In the genomic region with DNA sequence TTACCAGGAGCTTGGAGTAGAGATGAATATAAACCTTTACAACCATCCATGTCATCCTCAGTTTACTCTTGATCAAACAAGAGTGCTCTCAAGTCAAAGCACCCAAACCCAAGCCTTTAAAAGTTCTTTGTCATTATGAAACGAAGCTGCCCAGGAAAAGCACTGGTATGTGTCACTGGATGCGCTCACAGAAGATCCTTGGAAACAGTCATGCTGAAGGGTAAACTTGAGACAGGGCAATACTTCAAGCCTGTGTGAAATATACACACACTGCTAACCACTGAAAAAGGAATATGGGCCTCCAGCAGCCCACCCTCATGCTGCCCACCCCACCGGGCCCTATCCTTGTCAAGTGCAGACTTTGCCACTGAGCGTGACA, we compare ENCODE assay signal across 16 cellular contexts.
DNase-seq lines count a peak whose midpoint lies in the region; ATAC-seq and TF ChIP-seq lines count a peak whose summit lies in the region.
"Had no signal": no experiment of that assay in that cellular context is flagged by ENCODE, and none has a peak within 500 bp of the region (broad histone marks: within the 10 kb centered on the region; RNA-seq: fewer than 3 reads in every experiment).

No MANE protein-coding gene starts in this region.

- H3K27ac ChIP-seq in SK-N-SH (ENCODE audit: low read depth in 2 of 2, low read length in 1 of 2), result no peak overlapping the region
- H3K27ac ChIP-seq: hepatocyte, KMS-11 had no signal

- H3K9me3 Mint-ChIP-seq in activated CD4-positive, alpha-beta T cell treated with anti-CD3 and anti-CD28 coated beads, Interleukin-2, amount 10 ng/mL, durations not matched to agents 7 days and 5 days, result no peaks in the 10 kb centered on the region
- no peaks in the 10 kb centered on the region for H3K9me3 Mint-ChIP-seq in central memory CD8-positive, alpha-beta T cell
- no peaks in the 10 kb centered on the region for H3K9me3 Mint-ChIP-seq in stimulated activated naive CD8-positive, alpha-beta T cell treated with anti-CD3 and anti-CD28 coated beads, Interleukin-15, Interleukin-2, amounts not matched to agents 100 ng/mL and 50 ng/mL, for 24 hours

- H3K4me3 Mint-ChIP-seq in activated CD4-positive, alpha-beta T cell treated with anti-CD3 and anti-CD28 coated beads, Interleukin-2, amount 10 ng/mL, durations not matched to agents 7 days and 5 days, result no peak overlapping the region
- no peak overlapping the region for H3K4me3 Mint-ChIP-seq in central memory CD8-positive, alpha-beta T cell
- no peak overlapping the region for H3K4me3 Mint-ChIP-seq in stimulated activated naive CD8-positive, alpha-beta T cell treated with anti-CD3 and anti-CD28 coated beads, Interleukin-15, Interleukin-2, amounts not matched to agents 100 ng/mL and 50 ng/mL, for 24 hours

- no peak for DNase-seq in activated CD4-positive, alpha-beta T cell treated with anti-CD3 and anti-CD28 coated beads, Interleukin-2, amount 10 ng/mL, durations not matched to agents 7 days and 5 days
- DNase-seq in activated CD4-positive, alpha-beta T cell treated with anti-CD3 and anti-CD28 coated beads, Interleukin-2, amount 50 U/mL, for 1 hour, result no peak
- DNase-seq in central memory CD8-positive, alpha-beta T cell (ENCODE audit: low spot score in 2 of 2), result no peak
- DNase-seq in SK-N-SH, result no peak
- DNase-seq: activated CD8-positive, alpha-beta memory T cell treated with anti-CD3 and anti-CD28 coated beads for 24 hours; Calu3; left lung; NCI-H1436 treated with DMSO at 0.1 percent for 48 hours; NCI-H748 treated with DMSO at 0.1 percent for 48 hours; T1000 had no signal

- no peaks in the 10 kb centered on the region for H3K27me3 ChIP-seq in SK-N-SH (ENCODE audit: insufficient read depth)
- H3K27me3 ChIP-seq: hepatocyte, left lung had no signal

- no peaks in the 10 kb centered on the region for H3K9me2 ChIP-seq in SK-N-SH

- CTCF ChIA-PET in activated CD4-positive, alpha-beta T cell treated with anti-CD3 and anti-CD28 coated beads, Interleukin-2, amount 10 ng/mL, durations not matched to agents 7 days and 5 days (lab: Charles Lee), result interaction anchor here (1.0 to 3.0 kb wide), 6 partner anchors 7 to 111 kb away, joined by 3 to 14 read pairs (median 4); no protein-coding TSS in a partner anchor
- CTCF ChIA-PET in SK-N-SH (lab: Yijun Ruan, JAX), result interaction anchor here (1.7 to 2.0 kb wide), 2 partner anchors 9 to 109 kb away, joined by 5 to 6 read pairs; a partner anchor contains a TSS

- H3K4me2 ChIP-seq in SK-N-SH, result no peak overlapping the region
- H3K4me2 ChIP-seq: hepatocyte, KMS-11 had no signal

- H3K27ac Mint-ChIP-seq in activated CD4-positive, alpha-beta T cell treated with anti-CD3 and anti-CD28 coated beads, Interleukin-2, amount 10 ng/mL, durations not matched to agents 7 days and 5 days, result peak overlapping the region; percentile 42
- peak overlapping the region; percentile 97 for H3K27ac Mint-ChIP-seq in central memory CD8-positive, alpha-beta T cell (ENCODE audit: low read depth)
- peak overlapping the region; percentile 81 for H3K27ac Mint-ChIP-seq in stimulated activated naive CD8-positive, alpha-beta T cell treated with anti-CD3 and anti-CD28 coated beads, Interleukin-15, Interleukin-2, amounts not matched to agents 100 ng/mL and 50 ng/mL, for 24 hours

- no peaks in the 10 kb centered on the region for H3K9me3 ChIP-seq in SK-N-SH
- H3K9me3 ChIP-seq: left lung had no signal

- H3K4me1 Mint-ChIP-seq in activated CD4-positive, alpha-beta T cell treated with anti-CD3 and anti-CD28 coated beads, Interleukin-2, amount 10 ng/mL, durations not matched to agents 7 days and 5 days, result peaks cover 65% of the 10 kb centered on the region
- H3K4me1 Mint-ChIP-seq in central memory CD8-positive, alpha-beta T cell, result peaks cover 44% of the 10 kb centered on the region
- peaks cover 48% of the 10 kb centered on the region for H3K4me1 Mint-ChIP-seq in stimulated activated naive CD8-positive, alpha-beta T cell treated with anti-CD3 and anti-CD28 coated beads, Interleukin-15, Interleukin-2, amounts not matched to agents 100 ng/mL and 50 ng/mL, for 24 hours (ENCODE audit: low read depth)

- no peak for TF ChIP-seq RAD21 in SK-N-SH (IDR thresholded peaks at IDR 0.05; ENCODE audit: low read length)

- no peak overlapping the region for H3K9ac ChIP-seq in SK-N-SH
- H3K9ac ChIP-seq: KMS-11 had no signal

- peak; percentile 23 for ATAC-seq in HG02852 (IDR thresholded peaks at IDR 0.05; ENCODE audit: unreplicated experiment)
- ATAC-seq in central memory CD8-positive, alpha-beta T cell (replicated peaks; ENCODE audit: extremely low read depth, poor library complexity, severe bottlenecking), result no peak
- no peak for ATAC-seq in SK-N-SH treated with all-trans-retinoic acid at 6 μM for 48 hours
- ATAC-seq in GM18511 (IDR thresholded peaks at IDR 0.05; ENCODE audit: unreplicated experiment), result no peak
- ATAC-seq: left lung had no signal

- H2AFZ ChIP-seq in SK-N-SH (ENCODE audit: low read depth), result no peak overlapping the region
- H2AFZ ChIP-seq: hepatocyte had no signal

- no peaks in the 10 kb centered on the region for H3F3A ChIP-seq in SK-N-SH (replicated peaks; ENCODE audit: insufficient read depth)

- no peak for TF ChIP-seq EP300 in SK-N-SH (IDR thresholded peaks at IDR 0.05; ENCODE audit: borderline replicate concordance in 1 of 2, low read depth in 1 of 2, low read length in 1 of 2)

- POLR2A ChIA-PET in activated CD4-positive, alpha-beta T cell treated with anti-CD3 and anti-CD28 coated beads, Interleukin-2, amount 10 ng/mL, durations not matched to agents 7 days and 5 days (lab: Charles Lee), result no interaction called here
- POLR2A ChIA-PET in SK-N-SH (lab: Yijun Ruan, JAX), result interaction anchor here (0.5 to 0.6 kb wide), 2 partner anchors 1219 to 1767 kb away, joined by 3 read pairs; no protein-coding TSS in a partner anchor

- H3K36me3 Mint-ChIP-seq in activated CD4-positive, alpha-beta T cell treated with anti-CD3 and anti-CD28 coated beads, Interleukin-2, amount 10 ng/mL, durations not matched to agents 7 days and 5 days (ENCODE audit: low read depth), result peaks cover 54% of the 10 kb centered on the region
- peaks cover 35% of the 10 kb centered on the region for H3K36me3 Mint-ChIP-seq in central memory CD8-positive, alpha-beta T cell (ENCODE audit: insufficient read depth)
- peaks cover 54% of the 10 kb centered on the region for H3K36me3 Mint-ChIP-seq in stimulated activated naive CD8-positive, alpha-beta T cell treated with anti-CD3 and anti-CD28 coated beads, Interleukin-15, Interleukin-2, amounts not matched to agents 100 ng/mL and 50 ng/mL, for 24 hours (ENCODE audit: low read depth)

- 100% methylated on average over 3 of the region's 4 CpGs for WGBS in SK-N-SH (ENCODE audit: low lambda C conversion rate)

- no peak for TF ChIP-seq CTCF in SK-N-SH (IDR thresholded peaks at IDR 0.05)

- H3K27me3 Mint-ChIP-seq in activated CD4-positive, alpha-beta T cell treated with anti-CD3 and anti-CD28 coated beads, Interleukin-2, amount 10 ng/mL, durations not matched to agents 7 days and 5 days, result no peaks in the 10 kb centered on the region
- H3K27me3 Mint-ChIP-seq in central memory CD8-positive, alpha-beta T cell, result no peaks in the 10 kb centered on the region
- H3K27me3 Mint-ChIP-seq in stimulated activated naive CD8-positive, alpha-beta T cell treated with anti-CD3 and anti-CD28 coated beads, Interleukin-15, Interleukin-2, amounts not matched to agents 100 ng/mL and 50 ng/mL, for 24 hours, result no peaks in the 10 kb centered on the region

- no peaks in the 10 kb centered on the region for H3K79me2 ChIP-seq in SK-N-SH (ENCODE audit: insufficient read depth)

- peaks cover 17 to 21% of the 10 kb centered on the region in 2 experiments for H3K36me3 ChIP-seq in SK-N-SH (replicated peaks in 1 of 2; ENCODE audit: control insufficient read depth in 1 of 2, insufficient read depth in 2 of 2, low read length in 1 of 2)

- H3K4me3 ChIP-seq in SK-N-SH (ENCODE audit: low read depth in 2 of 2, low read length in 1 of 2), result no peak overlapping the region
- H3K4me3 ChIP-seq: hepatocyte, left lung had no signal

- H4K20me1 ChIP-seq in SK-N-SH (ENCODE audit: insufficient read depth), result no peaks in the 10 kb centered on the region

- H3K4me1 ChIP-seq in SK-N-SH (ENCODE audit: control insufficient read depth in 1 of 2, insufficient read depth in 2 of 2, low read depth in 1 of 2, low read length in 1 of 2), result peaks cover 0 to 21% of the 10 kb centered on the region in 2 experiments; a peak in 2 of 4 replicates

TF ChIP-seq in SK-N-SH, 30 proteins besides CTCF, POLR2A, EP300 and RAD21 (continues in another document):
- TF ChIP-seq, protein P1, sequence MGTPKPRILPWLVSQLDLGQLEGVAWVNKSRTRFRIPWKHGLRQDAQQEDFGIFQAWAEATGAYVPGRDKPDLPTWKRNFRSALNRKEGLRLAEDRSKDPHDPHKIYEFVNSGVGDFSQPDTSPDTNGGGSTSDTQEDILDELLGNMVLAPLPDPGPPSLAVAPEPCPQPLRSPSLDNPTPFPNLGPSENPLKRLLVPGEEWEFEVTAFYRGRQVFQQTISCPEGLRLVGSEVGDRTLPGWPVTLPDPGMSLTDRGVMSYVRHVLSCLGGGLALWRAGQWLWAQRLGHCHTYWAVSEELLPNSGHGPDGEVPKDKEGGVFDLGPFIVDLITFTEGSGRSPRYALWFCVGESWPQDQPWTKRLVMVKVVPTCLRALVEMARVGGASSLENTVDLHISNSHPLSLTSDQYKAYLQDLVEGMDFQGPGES (IDR thresholded peaks at IDR 0.05; ENCODE audit: low read depth, low read length), result no peak
- TF ChIP-seq CHD2 (IDR thresholded peaks at IDR 0.05; ENCODE audit: low read length, partially characterized antibody) (no peak), FOSL2 (IDR thresholded peaks at IDR 0.05; ENCODE audit: borderline replicate concordance, low read depth) (no peak), MXI1 (IDR thresholded peaks at IDR 0.05; ENCODE audit: low read depth, low read length) (no peak)

TF ChIP-seq in SK-N-SH treated with all-trans-retinoic acid at 6 μM for 48 hours, 23 proteins besides CTCF, POLR2A, EP300 and RAD21 (continues in another document):
- TF ChIP-seq TOX (CRISPR knock-in tag; IDR thresholded peaks at IDR 0.05; ENCODE audit: borderline replicate concordance), result no peak

Comparison
In these comparisons a context has a peak if more than half of its experiments do, and no peak if none do; other contexts are left out.
1. H3K27ac Mint-ChIP-seq: peak in every context shown above with its lines; median percentile 97 in central memory CD8-positive, alpha-beta T cell; 81 in stimulated activated naive CD8-positive, alpha-beta T cell treated with anti-CD3 and anti-CD28 coated beads, Interleukin-15, Interleukin-2, amounts not matched to agents 100 ng/mL and 50 ng/mL, for 24 hours; 42 in activated CD4-positive, alpha-beta T cell treated with anti-CD3 and anti-CD28 coated beads, Interleukin-2, amount 10 ng/mL, durations not matched to agents 7 days and 5 days.